Comparison of ENCODE assay signal across 18 cellular contexts in the genomic region with DNA sequence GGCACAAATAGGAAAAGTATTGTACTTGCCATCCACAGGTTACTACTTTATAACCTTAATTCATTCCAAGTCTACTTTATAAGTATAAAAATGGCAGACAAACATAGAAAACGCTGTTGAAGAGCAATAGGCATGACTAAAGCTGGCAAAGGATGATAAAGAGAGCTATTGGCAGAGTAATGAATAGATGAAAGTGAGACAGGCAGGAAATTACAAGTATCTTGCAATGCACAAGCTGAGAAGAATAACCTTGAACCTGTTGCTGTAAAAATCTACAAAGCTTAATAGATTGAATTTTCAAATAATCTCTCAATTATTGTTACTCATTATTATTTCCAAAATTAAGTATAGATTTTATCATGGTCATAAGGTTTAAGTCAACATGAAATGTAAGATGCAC. TPM values are rescaled to one million over a fixed set of nuclear protein-coding genes. Genes with fewer than 3 reads are reported as not detected.
A peak's percentile ranks its signal among the peaks of the same experiment; 100 is the strongest.
DNase-seq lines count a peak whose midpoint lies in the region; ATAC-seq and TF ChIP-seq lines count a peak whose summit lies in the region.
"Had no signal": no experiment of that assay in that cellular context is flagged by ENCODE, and none has a peak within 500 bp of the region (broad histone marks: within the 10 kb centered on the region; RNA-seq: fewer than 3 reads in every experiment).

No MANE protein-coding gene starts in this region.

- H3K4me1 ChIP-seq in DOHH2 (ENCODE audit: control insufficient read depth, low read length) (peaks cover 97% of the 10 kb centered on the region), esophagus muscularis mucosa (peaks cover 25 to 76% (median 68%) of the 10 kb centered on the region in 4 donors)
- H3K4me1 ChIP-seq in naive thymus-derived CD4-positive, alpha-beta T cell (ENCODE audit: control insufficient read depth in 2 of 2, insufficient read depth in 2 of 2, low read length in 2 of 2) = peaks cover 4 to 38% of the 10 kb centered on the region in 2 donors

- CTCF ChIA-PET in activated CD8-positive, alpha-beta T cell treated with anti-CD3 and anti-CD28 coated beads for 36 hours (lab: Charles Lee) = interaction anchor here (0.9 to 4.8 kb wide), 6 partner anchors 17 to 195 kb away, joined by 3 to 36 read pairs (median 6); no protein-coding TSS in a partner anchor
- CTCF ChIA-PET in naive thymus-derived CD4-positive, alpha-beta T cell (lab: Charles Lee) = interaction anchor here (1.0 to 1.4 kb wide), 3 partner anchors 30 to 353 kb away, joined by 3 to 5 read pairs (median 3); no protein-coding TSS in a partner anchor

- TF ChIP-seq CTCF in DOHH2 (IDR thresholded peaks at IDR 0.05; ENCODE audit: low read depth, low read length, poor library complexity, severe bottlenecking) (no peak), chondrocyte (IDR thresholded peaks at IDR 0.05) (no peak), esophagus muscularis mucosa (IDR thresholded peaks at IDR 0.05) (no peak)
- TF ChIP-seq CTCF in activated CD8-positive, alpha-beta T cell treated with anti-CD3 and anti-CD28 coated beads for 36 hours (IDR thresholded peaks at IDR 0.05) = no peak

- no peak for TF ChIP-seq POLR2A in esophagus muscularis mucosa (IDR thresholded peaks at IDR 0.05; ENCODE audit: low read depth)

- H3K36me3 ChIP-seq in DOHH2 (ENCODE audit: control insufficient read depth, low read length) (peaks cover 94% of the 10 kb centered on the region), esophagus muscularis mucosa (no peaks in the 10 kb centered on the region)
- no peaks in the 10 kb centered on the region for H3K36me3 ChIP-seq in naive thymus-derived CD4-positive, alpha-beta T cell (ENCODE audit: control insufficient read depth in 2 of 3, insufficient read depth in 3 of 3, low read length in 3 of 3)
- H3K36me3 ChIP-seq: left lung, right atrium auricular region had no signal

- TF ChIP-seq EP300 in esophagus muscularis mucosa (IDR thresholded peaks at IDR 0.05) = no peak

- POLR2A ChIA-PET in activated CD8-positive, alpha-beta T cell treated with anti-CD3 and anti-CD28 coated beads for 36 hours (lab: Charles Lee) = interaction anchor here (0.6 to 1.5 kb wide), 2 partner anchors 26 to 191 kb away, joined by 3 read pairs; no protein-coding TSS in a partner anchor
- POLR2A ChIA-PET in naive thymus-derived CD4-positive, alpha-beta T cell (lab: Charles Lee) = interaction anchor here (0.6 to 3.6 kb wide), 2 partner anchors 7 to 11 kb away, joined by 3 to 25 read pairs; no protein-coding TSS in a partner anchor

- no peak for DNase-seq in activated CD4-positive, alpha-beta T cell treated with anti-CD3 and anti-CD28 coated beads, Interleukin-2, amount 10 ng/mL, durations not matched to agents 24 days and 14 days
- no peak for DNase-seq in activated CD4-positive, alpha-beta T cell treated with anti-CD3 and anti-CD28 coated beads, Interleukin-2, amount 50 U/mL, for 4 hours
- no peak for DNase-seq in activated CD8-positive, alpha-beta T cell treated with anti-CD3 and anti-CD28 coated beads for 36 hours
- DNase-seq in naive thymus-derived CD4-positive, alpha-beta T cell = peak in 1 of 9 donors; percentile 27
- DNase-seq in chondrocyte (ENCODE audit: low spot score) = no peak
- DNase-seq in esophagus muscularis mucosa (ENCODE audit: extremely low spot score) = no peak
- DNase-seq: DMS53, left lung, NCI-H1105, nucleus accumbens, trophoblast cell had no signal

- H3K4me2 ChIP-seq in DOHH2 (ENCODE audit: low read length) = peak overlapping the region; percentile 90
- H3K4me2 ChIP-seq: KMS-11 had no signal

- peak overlapping the region; percentile 60 for H3K4me3 Mint-ChIP-seq in activated CD4-positive, alpha-beta T cell treated with anti-CD3 and anti-CD28 coated beads, Interleukin-2, amount 10 ng/mL, durations not matched to agents 24 days and 14 days
- no peak overlapping the region for H3K4me3 Mint-ChIP-seq in activated CD8-positive, alpha-beta T cell treated with anti-CD3 and anti-CD28 coated beads for 36 hours
- peak overlapping the region in 8 of 10 donors; percentile 1 to 66 (median 52) for H3K4me3 Mint-ChIP-seq in naive thymus-derived CD4-positive, alpha-beta T cell
- H3K4me3 Mint-ChIP-seq in chondrocyte (ENCODE audit: unreplicated experiment) = no peak overlapping the region
- H3K4me3 Mint-ChIP-seq: CD14-positive monocyte had no signal

- peaks cover 4% of the 10 kb centered on the region for H3K9me3 Mint-ChIP-seq in activated CD4-positive, alpha-beta T cell treated with anti-CD3 and anti-CD28 coated beads, Interleukin-2, amount 10 ng/mL, durations not matched to agents 24 days and 14 days
- H3K9me3 Mint-ChIP-seq in activated CD8-positive, alpha-beta T cell treated with anti-CD3 and anti-CD28 coated beads for 36 hours = no peaks in the 10 kb centered on the region
- H3K9me3 Mint-ChIP-seq in naive thymus-derived CD4-positive, alpha-beta T cell = peaks cover 0 to 2% (median 0%) of the 10 kb centered on the region in 11 donors
- H3K9me3 Mint-ChIP-seq in chondrocyte (ENCODE audit: low read depth) = no peaks in the 10 kb centered on the region
- H3K9me3 Mint-ChIP-seq: CD14-positive monocyte had no signal

- ATAC-seq in activated CD8-positive, alpha-beta T cell treated with anti-CD3 and anti-CD28 coated beads for 36 hours = peak; percentile 45
- no peak for ATAC-seq in naive thymus-derived CD4-positive, alpha-beta T cell
- no peak for ATAC-seq in HG03439 (IDR thresholded peaks at IDR 0.05; ENCODE audit: unreplicated experiment)
- ATAC-seq: left lung, Panc1 had no signal

- H3K4me3 ChIP-seq in DOHH2 (ENCODE audit: low read length) (no peak overlapping the region), esophagus muscularis mucosa (no peak overlapping the region)
- H3K4me3 ChIP-seq in naive thymus-derived CD4-positive, alpha-beta T cell (ENCODE audit: low read length) = no peak overlapping the region
- H3K4me3 ChIP-seq: left lung, right atrium auricular region, SK-N-MC had no signal

- H3K27me3 Mint-ChIP-seq in activated CD4-positive, alpha-beta T cell treated with anti-CD3 and anti-CD28 coated beads, Interleukin-2, amount 10 ng/mL, durations not matched to agents 24 days and 14 days = no peaks in the 10 kb centered on the region
- H3K27me3 Mint-ChIP-seq in activated CD8-positive, alpha-beta T cell treated with anti-CD3 and anti-CD28 coated beads for 36 hours = no peaks in the 10 kb centered on the region
- H3K27me3 Mint-ChIP-seq in naive thymus-derived CD4-positive, alpha-beta T cell = no peaks in the 10 kb centered on the region
- no peaks in the 10 kb centered on the region for H3K27me3 Mint-ChIP-seq in chondrocyte (ENCODE audit: low read depth)

- WGBS in esophagus muscularis mucosa = 75% methylated on average over 1 of the region's 1 CpG

- H3F3A ChIP-seq in DOHH2 (ENCODE audit: control insufficient read depth, insufficient read depth) = peaks cover 9% of the 10 kb centered on the region; the same call in 1 of the 2 replicates

- peaks cover 46% of the 10 kb centered on the region for H4K20me1 ChIP-seq in DOHH2 (ENCODE audit: control insufficient read depth, insufficient read depth, low read depth, low read length)

- H3K9me3 ChIP-seq in DOHH2 (ENCODE audit: control insufficient read depth, insufficient read depth, low read length) (no peaks in the 10 kb centered on the region), esophagus muscularis mucosa (no peaks in the 10 kb centered on the region)
- H3K9me3 ChIP-seq in naive thymus-derived CD4-positive, alpha-beta T cell (ENCODE audit: control insufficient read depth in 2 of 3, low read length in 3 of 3) = no peaks in the 10 kb centered on the region
- H3K9me3 ChIP-seq: left lung, right atrium auricular region had no signal

- no peaks in the 10 kb centered on the region for H3K27me3 ChIP-seq in DOHH2 (ENCODE audit: control insufficient read depth, low read length)
- no peaks in the 10 kb centered on the region for H3K27me3 ChIP-seq in naive thymus-derived CD4-positive, alpha-beta T cell (ENCODE audit: control insufficient read depth in 2 of 2, insufficient read depth in 2 of 2, low read length in 2 of 2)
- no peaks in the 10 kb centered on the region for H3K27me3 ChIP-seq in esophagus muscularis mucosa
- H3K27me3 ChIP-seq: left lung, right atrium auricular region had no signal

- peaks cover 100% of the 10 kb centered on the region for H3K79me2 ChIP-seq in DOHH2 (ENCODE audit: control insufficient read depth, low read length)

- no peaks in the 10 kb centered on the region for H3K9me2 ChIP-seq in DOHH2 (replicated peaks; ENCODE audit: control insufficient read depth, low read length)

- H3K4me1 Mint-ChIP-seq in activated CD4-positive, alpha-beta T cell treated with anti-CD3 and anti-CD28 coated beads, Interleukin-2, amount 10 ng/mL, durations not matched to agents 24 days and 14 days = peaks cover 71% of the 10 kb centered on the region
- peaks cover 81% of the 10 kb centered on the region for H3K4me1 Mint-ChIP-seq in activated CD8-positive, alpha-beta T cell treated with anti-CD3 and anti-CD28 coated beads for 36 hours (ENCODE audit: low read depth)
- peaks cover 48 to 89% (median 84%) of the 10 kb centered on the region in 7 donors for H3K4me1 Mint-ChIP-seq in naive thymus-derived CD4-positive, alpha-beta T cell
- peaks cover 60% of the 10 kb centered on the region for H3K4me1 Mint-ChIP-seq in chondrocyte (ENCODE audit: low read depth)

- H3K36me3 Mint-ChIP-seq in activated CD4-positive, alpha-beta T cell treated with anti-CD3 and anti-CD28 coated beads, Interleukin-2, amount 10 ng/mL, durations not matched to agents 24 days and 14 days (ENCODE audit: low read depth) = peaks cover 50% of the 10 kb centered on the region
- H3K36me3 Mint-ChIP-seq in activated CD8-positive, alpha-beta T cell treated with anti-CD3 and anti-CD28 coated beads for 36 hours (ENCODE audit: low read depth) = peaks cover 38% of the 10 kb centered on the region
- peaks cover 0 to 23% (median 4%) of the 10 kb centered on the region in 5 donors for H3K36me3 Mint-ChIP-seq in naive thymus-derived CD4-positive, alpha-beta T cell
- no peaks in the 10 kb centered on the region for H3K36me3 Mint-ChIP-seq in chondrocyte (ENCODE audit: low read depth)

- no peak overlapping the region for H3K27ac ChIP-seq in DOHH2 (ENCODE audit: low read depth, low read length)
- H3K27ac ChIP-seq in naive thymus-derived CD4-positive, alpha-beta T cell (ENCODE audit: low read depth, low read length) = no peak overlapping the region
- H3K27ac ChIP-seq in esophagus muscularis mucosa (replicated peaks in 1 of 4) = no peak overlapping the region
- H3K27ac ChIP-seq: KMS-11, right atrium auricular region, SK-N-MC had no signal

- H3K27ac Mint-ChIP-seq in activated CD4-positive, alpha-beta T cell treated with anti-CD3 and anti-CD28 coated beads, Interleukin-2, amount 10 ng/mL, durations not matched to agents 24 days and 14 days = peak overlapping the region; percentile 89
- H3K27ac Mint-ChIP-seq in activated CD8-positive, alpha-beta T cell treated with anti-CD3 and anti-CD28 coated beads for 36 hours = peak overlapping the region; percentile 88
- H3K27ac Mint-ChIP-seq in naive thymus-derived CD4-positive, alpha-beta T cell = peak overlapping the region in 7 of 9 donors; percentile 0 to 68 (median 37)
- no peak overlapping the region for H3K27ac Mint-ChIP-seq in chondrocyte (ENCODE audit: unreplicated experiment)

- intact Hi-C loops in activated CD4-positive, alpha-beta T cell treated with anti-CD3 and anti-CD28 coated beads, Interleukin-2, amount 10 ng/mL, durations not matched to agents 24 days and 14 days (cut with micrococcal nuclease) = loop anchor here (1.0 to 10.0 kb wide), 3 partner anchors 8 to 849 kb away; a partner anchor contains a TSS
- intact Hi-C loops in activated CD8-positive, alpha-beta T cell treated with anti-CD3 and anti-CD28 coated beads for 36 hours (cut with micrococcal nuclease) = loop anchor here (2.0 to 10.0 kb wide), 2 partner anchors 73 to 519 kb away; a partner anchor contains a TSS
- intact Hi-C loops in naive thymus-derived CD4-positive, alpha-beta T cell (cut with micrococcal nuclease) = loop anchor here (1.0 to 2.0 kb wide), 3 partner anchors 8 to 21 kb away; no protein-coding TSS in a partner anchor
- intact Hi-C loops in esophagus muscularis mucosa (cut with DNase I) = no loop called here

RNA-seq across cellular contexts. Expression of a gene that starts 8.8 kb away (rescaled TPM):
- 31.9 and 33.8 TPM in 2 replicates for total RNA-seq in activated CD4-positive, alpha-beta T cell treated with anti-CD3 and anti-CD28 coated beads, Interleukin-2, amount 10 ng/mL, durations not matched to agents 24 days and 14 days
- total RNA-seq in activated CD8-positive, alpha-beta T cell treated with anti-CD3 and anti-CD28 coated beads for 36 hours = 10 to 100 TPM; 29.8 to 39.2 TPM
- 100 to 1,000 TPM in 2 of 5 experiments, 10 to 100 TPM in 3; 33.4 to 170 (median 57.2) TPM for total RNA-seq in naive thymus-derived CD4-positive, alpha-beta T cell
- 10 to 100 TPM; 12.3 to 15.2 TPM for polyA plus RNA-seq in naive thymus-derived CD4-positive, alpha-beta T cell
- total RNA-seq in chondrocyte = 15.9 to 24.4 TPM (median 22.7 TPM) in 3 replicates
- total RNA-seq in esophagus muscularis mucosa = 10 to 100 TPM; 13.7 to 31.1 (median 19.7) TPM

Comparison
In these comparisons a context has a peak if more than half of its experiments do, and no peak if none do; other contexts are left out.
1. H3K4me3 Mint-ChIP-seq: peak in activated CD4-positive, alpha-beta T cell treated with anti-CD3 and anti-CD28 coated beads, Interleukin-2, amount 10 ng/mL, durations not matched to agents 24 days and 14 days (single experiment) and naive thymus-derived CD4-positive, alpha-beta T cell (8 of 10); none in activated CD8-positive, alpha-beta T cell treated with anti-CD3 and anti-CD28 coated beads for 36 hours (single experiment) and chondrocyte (single experiment).